In the genomic region with DNA sequence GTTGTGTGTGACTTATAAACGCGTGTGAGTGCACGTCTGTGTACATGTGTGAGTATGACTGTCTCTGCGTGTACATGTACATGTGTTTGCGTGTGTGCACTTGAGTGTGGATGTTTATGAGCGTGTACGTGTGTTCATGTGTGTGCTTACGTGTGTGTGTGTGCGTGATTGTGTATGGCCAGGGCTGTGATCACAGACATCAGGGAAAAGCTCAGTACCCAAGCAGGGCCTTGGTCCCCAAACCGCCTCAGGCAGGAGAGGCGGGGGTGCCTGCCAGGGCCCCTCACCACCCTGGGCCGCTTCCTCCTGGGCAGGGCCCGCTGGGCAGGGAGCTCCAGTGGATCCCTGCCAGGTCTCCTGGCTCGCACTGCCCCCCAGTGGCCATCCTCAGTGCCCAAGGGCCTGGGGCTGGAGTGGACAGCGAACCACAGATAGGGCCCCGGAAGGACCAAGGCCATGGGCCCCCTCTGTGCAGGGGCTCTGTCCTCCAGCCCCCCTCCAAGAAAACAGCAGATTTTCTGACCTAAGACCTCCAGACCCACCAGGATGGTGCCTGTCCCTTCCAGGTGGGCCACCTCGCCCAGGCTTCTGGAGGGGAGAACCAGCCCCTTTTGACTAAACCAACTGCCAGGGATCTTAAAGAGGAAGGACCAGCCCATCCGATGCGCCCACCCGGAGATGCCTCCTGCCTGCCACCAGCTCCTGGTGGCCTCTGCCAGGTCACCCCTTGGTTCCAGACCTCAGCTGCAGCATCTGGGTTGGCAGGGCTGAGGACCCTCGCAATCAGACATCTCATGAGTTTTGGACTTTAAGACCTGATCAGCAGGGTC, we compare ENCODE assay signal across 7 cellular contexts.
DNase-seq lines count a peak whose midpoint lies in the region; ATAC-seq, FAIRE-seq and TF ChIP-seq lines count a peak whose summit lies in the region.

No MANE protein-coding gene starts in this region.

- H3K4me1 ChIP-seq in HEK293 (ENCODE audit: control insufficient read depth, insufficient read depth, low read length) (no peaks in the 10 kb centered on the region), SJSA1 (replicated peaks) (no peaks in the 10 kb centered on the region)

- no peaks in the 10 kb centered on the region for H4K20me1 ChIP-seq in neural cell (ENCODE audit: insufficient read depth)

- TF ChIP-seq CTCF in D721Med (IDR thresholded peaks at IDR 0.05; ENCODE audit: insufficient read depth, missing control alignments) (peak; percentile 32), HEK293 (tag by site-specific recombination; IDR thresholded peaks at IDR 0.05) (peak; percentile 71), neural cell (IDR thresholded peaks at IDR 0.05; ENCODE audit: poor library complexity, severe bottlenecking) (peak; percentile 46)

- POLR2A ChIA-PET in HEK293 (lab: Yijun Ruan, JAX): no interaction called here

- H3K9me2 ChIP-seq in neural cell (ENCODE audit: insufficient read depth, low read length): no peaks in the 10 kb centered on the region

- FAIRE-seq in D721Med (lab: Jason Lieb, UNC): no peak

- no peak overlapping the region for H3K9ac ChIP-seq in neural cell (ENCODE audit: low read length)

- TF ChIP-seq RAD21 in neural cell (conservative IDR thresholded peaks at IDR 0.05): peak; percentile 57

- H3K9me3 ChIP-seq in HEK293 (ENCODE audit: control insufficient read depth, insufficient read depth, low read depth, low read length): no peaks in the 10 kb centered on the region
- H3K9me3 ChIP-seq in SJSA1 (replicated peaks): no peaks in the 10 kb centered on the region
- no peaks in the 10 kb centered on the region for H3K9me3 ChIP-seq in neural cell (ENCODE audit: low read length)

- no peak for TF ChIP-seq EP300 in neural cell (conservative IDR thresholded peaks at IDR 0.05; ENCODE audit: poor library complexity, severe bottlenecking)

- H3K4me2 ChIP-seq in neural cell (ENCODE audit: low read length): no peak overlapping the region

- no peak overlapping the region for H3K27ac ChIP-seq in HEK293 (ENCODE audit: extremely low read depth, low read depth, low read length)
- H3K27ac ChIP-seq in SJSA1: no peak overlapping the region
- H3K27ac ChIP-seq in neural cell (ENCODE audit: low read length): no peak overlapping the region

- no peaks in the 10 kb centered on the region for H3K79me2 ChIP-seq in neural cell (replicated peaks; ENCODE audit: insufficient read depth, low read length)

- no peak overlapping the region for H2AFZ ChIP-seq in neural cell (ENCODE audit: low read depth, low read length)

- DNase-seq in D721Med (ENCODE audit: insufficient read length, low spot score) (no peak), SJSA1 (ENCODE audit: low read depth in 1 of 2, low spot score in 2 of 2) (peak; percentile 18 to 62)

- peak; percentile 47 for ATAC-seq in esophagus mucosa
- no peak for ATAC-seq in GM18498 (IDR thresholded peaks at IDR 0.05; ENCODE audit: unreplicated experiment)
- no peak for ATAC-seq in HG03135 (IDR thresholded peaks at IDR 0.05; ENCODE audit: unreplicated experiment)

- H3K4me3 ChIP-seq in HEK293 (ENCODE audit: low read depth, low read length) (no peak overlapping the region), SJSA1 (no peak overlapping the region), neural cell (ENCODE audit: low read length) (no peak overlapping the region)

- CTCF ChIA-PET in HEK293 (lab: Yijun Ruan, JAX): interaction anchor here (0.6 to 2.4 kb wide), 16 partner anchors 20 to 850 kb away, joined by 3 to 11 read pairs (median 3); partner anchors contain the start of gene RTL1

- H3K27me3 ChIP-seq in SJSA1 (replicated peaks): no peaks in the 10 kb centered on the region
- H3K27me3 ChIP-seq in neural cell (ENCODE audit: insufficient read depth, low read depth, low read length): no peaks in the 10 kb centered on the region

- no peaks in the 10 kb centered on the region for H3K36me3 ChIP-seq in HEK293 (ENCODE audit: control insufficient read depth in 2 of 2, insufficient read depth in 1 of 2, low read length in 2 of 2)
- no peaks in the 10 kb centered on the region for H3K36me3 ChIP-seq in SJSA1
- no peaks in the 10 kb centered on the region for H3K36me3 ChIP-seq in neural cell (ENCODE audit: insufficient read depth, low read length)

- H3F3A ChIP-seq in neural cell (ENCODE audit: insufficient read depth, low read length, poor library complexity, severe bottlenecking): no peaks in the 10 kb centered on the region

TF ChIP-seq in HEK293, 187 proteins besides CTCF, POLR2A, EP300 and RAD21 (continues in another document):
- no peak for TF ChIP-seq ZNF561 (tag by site-specific recombination; IDR thresholded peaks at IDR 0.05; ENCODE audit: borderline replicate concordance)
- TF ChIP-seq ZNF596 (tag by site-specific recombination; IDR thresholded peaks at IDR 0.05): no peak
- TF ChIP-seq, protein P1, sequence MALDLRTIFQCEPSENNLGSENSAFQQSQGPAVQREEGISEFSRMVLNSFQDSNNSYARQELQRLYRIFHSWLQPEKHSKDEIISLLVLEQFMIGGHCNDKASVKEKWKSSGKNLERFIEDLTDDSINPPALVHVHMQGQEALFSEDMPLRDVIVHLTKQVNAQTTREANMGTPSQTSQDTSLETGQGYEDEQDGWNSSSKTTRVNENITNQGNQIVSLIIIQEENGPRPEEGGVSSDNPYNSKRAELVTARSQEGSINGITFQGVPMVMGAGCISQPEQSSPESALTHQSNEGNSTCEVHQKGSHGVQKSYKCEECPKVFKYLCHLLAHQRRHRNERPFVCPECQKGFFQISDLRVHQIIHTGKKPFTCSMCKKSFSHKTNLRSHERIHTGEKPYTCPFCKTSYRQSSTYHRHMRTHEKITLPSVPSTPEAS (tag by site-specific recombination; IDR thresholded peaks at IDR 0.05): peak; percentile 58
- TF ChIP-seq ZNF777 (tag by site-specific recombination; IDR thresholded peaks at IDR 0.05; ENCODE audit: borderline replicate concordance): no peak
- no peak for TF ChIP-seq ZNF488 (tag by site-specific recombination; IDR thresholded peaks at IDR 0.05)
- TF ChIP-seq ZNF654 (tag by site-specific recombination; IDR thresholded peaks at IDR 0.05; ENCODE audit: low read depth): peak; percentile 64

TF ChIP-seq in neural cell, 6 proteins besides CTCF, POLR2A, EP300 and RAD21:
- TF ChIP-seq SMC3 (conservative IDR thresholded peaks at IDR 0.05; ENCODE audit: poor library complexity) (peak; percentile 56), EZH2 (IDR thresholded peaks at IDR 0.05; ENCODE audit: borderline replicate concordance, insufficient read depth, low read length, poor library complexity, severe bottlenecking) (no peak)
